Comparison of ENCODE assay signal across 22 cellular contexts in the genomic region with DNA sequence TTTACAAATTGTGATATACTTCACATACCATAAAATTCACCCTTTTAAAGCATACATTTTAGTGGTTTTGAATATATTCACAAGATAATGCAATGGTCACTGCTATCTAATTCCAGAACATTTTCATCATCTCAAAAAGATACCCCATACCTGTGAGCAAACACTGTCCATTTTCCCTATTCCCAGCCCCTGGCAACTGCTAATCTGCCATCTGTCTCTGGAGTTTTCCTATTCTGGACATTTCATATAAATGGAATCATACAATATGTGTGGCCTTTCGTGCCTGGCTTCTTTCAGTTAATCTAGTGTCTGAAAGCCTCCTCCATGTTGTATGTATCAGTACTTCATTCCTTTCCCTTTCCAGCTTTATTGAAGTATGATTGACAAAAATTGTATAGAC.
"Had no signal": no experiment of that assay in that cellular context is flagged by ENCODE, and none has a peak within 500 bp of the region (broad histone marks: within the 10 kb centered on the region; RNA-seq: fewer than 3 reads in every experiment).

No MANE protein-coding gene starts in this region.

- ATAC-seq: activated CD8-positive, alpha-beta T cell treated with anti-CD3 and anti-CD28 coated beads, Interleukin-2, amount 10 ng/mL, durations not matched to agents 7 days and 5 days; Right ventricle myocardium inferior had no signal

- H3K36me3 ChIP-seq: SJCRH30 had no signal

- H3K4me1 ChIP-seq: SJCRH30 had no signal

- H3K9me2 ChIP-seq: SK-N-SH had no signal

- H3K4me3 ChIP-seq: SJCRH30 had no signal

- H3K4me3 Mint-ChIP-seq: activated CD8-positive, alpha-beta T cell treated with anti-CD3 and anti-CD28 coated beads, Interleukin-2, amount 10 ng/mL, durations not matched to agents 7 days and 5 days; activated naive CD8-positive, alpha-beta T cell had no signal

- H3K27me3 Mint-ChIP-seq: activated naive CD8-positive, alpha-beta T cell had no signal

- H3K9ac ChIP-seq: SK-N-SH had no signal

- H3K27me3 ChIP-seq: SJCRH30 had no signal

- H3K27ac Mint-ChIP-seq: activated CD8-positive, alpha-beta T cell treated with anti-CD3 and anti-CD28 coated beads, Interleukin-2, amount 10 ng/mL, durations not matched to agents 7 days and 5 days; activated naive CD8-positive, alpha-beta T cell had no signal

- H3K4me2 ChIP-seq: SK-N-SH had no signal

- H3K9me3 ChIP-seq: SK-N-SH had no signal

- DNase-seq: activated CD4-positive, alpha-beta T cell treated with anti-CD3 and anti-CD28 coated beads for 4 hours; activated CD8-positive, alpha-beta memory T cell treated with anti-CD3 and anti-CD28 coated beads, Interleukin-2, amount 50 U/mL, for 48 hours; activated CD8-positive, alpha-beta T cell treated with anti-CD3 and anti-CD28 coated beads, Interleukin-2, amount 10 ng/mL, durations not matched to agents 7 days and 5 days; activated naive CD4-positive, alpha-beta T cell treated with Interleukin-2 at 50 U/mL for 16 hours; activated T-cell treated with anti-CD3 and anti-CD28 coated beads, Interleukin-2, amount 50 U/mL, for 1 hour; amygdala; Kasumi-1; KBM-7; NCI-H1105 treated with DMSO at 0.1 percent for 48 hours; NCI-H187; NCI-H2081; NCI-H2227 treated with DMSO at 0.1 percent for 48 hours; NCI-H446 treated with DMSO at 0.1 percent for 48 hours; NCI-H526 treated with DMSO at 0.1 percent for 48 hours; NK-92 treated with Interleukin-12 subunit alpha and Interleukin-12 subunit beta, amount 100 ng/mL, for 24 hours; OCI-M1; RPMI8226; SJCRH30; SK-N-SH; T-helper 1 cell had no signal

- H3K27ac ChIP-seq: SJCRH30 had no signal
